In the genomic region with DNA sequence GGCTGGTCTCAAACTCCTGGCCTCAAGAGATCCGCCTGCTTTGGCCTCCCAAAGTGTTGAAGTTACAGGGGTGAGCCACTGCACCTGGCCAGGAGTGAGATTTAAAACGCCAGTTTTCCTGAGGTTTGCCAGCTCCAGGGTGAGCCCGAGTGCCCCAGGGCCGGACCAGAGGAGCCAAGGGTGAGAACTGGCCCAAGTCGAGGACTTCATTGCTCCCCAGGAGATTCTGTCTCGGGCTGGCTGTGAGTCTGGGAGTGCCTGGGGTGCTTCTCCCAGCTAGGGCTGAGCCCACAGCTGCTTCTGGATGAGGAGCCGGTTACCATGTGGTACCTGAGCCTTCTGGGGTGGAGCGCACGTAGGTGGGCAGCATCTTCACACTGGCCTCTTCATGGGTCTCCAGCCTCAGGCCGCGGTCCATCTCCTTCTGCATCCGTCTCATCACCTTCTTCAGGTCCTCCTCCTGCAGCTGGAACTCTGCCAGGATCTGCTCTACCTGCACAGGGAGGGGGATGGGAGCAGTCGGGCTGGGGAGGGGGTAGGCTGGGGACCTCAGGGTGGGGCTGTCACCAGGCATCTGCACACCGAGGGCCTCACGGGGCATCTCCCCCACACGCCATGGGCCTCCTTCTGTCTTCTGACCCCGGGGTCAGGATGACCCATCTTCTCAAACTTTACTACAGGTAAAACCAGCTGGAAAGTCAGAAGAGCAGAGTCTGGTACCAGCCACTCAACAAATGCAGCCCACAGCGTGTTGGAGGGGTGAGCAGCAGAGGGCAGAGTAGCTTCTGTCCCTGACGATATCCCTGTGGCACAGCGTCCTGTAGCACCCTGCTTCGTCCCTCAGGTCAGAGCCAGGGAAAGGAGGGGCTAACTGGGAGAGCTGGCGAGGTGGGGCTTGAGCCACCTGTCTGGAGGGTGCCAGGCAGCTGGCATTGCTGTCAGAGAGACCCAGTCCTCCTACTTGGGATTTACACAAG, we compare ENCODE assay signal across 1 cellular context.
TF ChIP-seq lines count a peak whose summit lies in the region.

No MANE protein-coding gene starts in this region.

TF ChIP-seq in H1, 55 proteins besides CTCF, POLR2A, EP300 and RAD21:
- TF ChIP-seq YY1 (IDR thresholded peaks at IDR 0.05; ENCODE audit: low read depth, low read length) (no peak), KDM4A (IDR thresholded peaks at IDR 0.05; ENCODE audit: low read depth, low read length, severe bottlenecking) (no peak), RXRA (IDR thresholded peaks at IDR 0.05; ENCODE audit: insufficient read depth, low read depth, low read length) (no peak)
- TF ChIP-seq, protein P1, sequence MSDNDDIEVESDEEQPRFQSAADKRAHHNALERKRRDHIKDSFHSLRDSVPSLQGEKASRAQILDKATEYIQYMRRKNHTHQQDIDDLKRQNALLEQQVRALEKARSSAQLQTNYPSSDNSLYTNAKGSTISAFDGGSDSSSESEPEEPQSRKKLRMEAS (IDR thresholded peaks at IDR 0.05): no peak
